ENCODE assay signal across 1 cellular context in genomic region chr5:50667079-50667652, GRCh38.
TF ChIP-seq lines count a peak whose summit lies in the region.

No MANE protein-coding gene starts in this region.

TF ChIP-seq in HEK293, 187 proteins besides CTCF, POLR2A, EP300 and RAD21 (continued from another document and continues in another):
- TF ChIP-seq KLF17 (tag by site-specific recombination; IDR thresholded peaks at IDR 0.05) = no peak
- no peak for TF ChIP-seq KLF10 (tag by site-specific recombination; IDR thresholded peaks at IDR 0.05)
- TF ChIP-seq ZNF132 (tag by site-specific recombination; IDR thresholded peaks at IDR 0.05; ENCODE audit: borderline replicate concordance) = no peak
- TF ChIP-seq SP2 (tag by site-specific recombination; IDR thresholded peaks at IDR 0.05) = 0 out of 2 replicates have a peak, but pooled peaks have one; percentile 8
- no peak for TF ChIP-seq ZNF133 (tag by site-specific recombination; IDR thresholded peaks at IDR 0.05)
- no peak for TF ChIP-seq EGR2 (tag by site-specific recombination; IDR thresholded peaks at IDR 0.05; ENCODE audit: low read depth)
- peak; percentile 73 for TF ChIP-seq ZIC2 (tag by site-specific recombination; IDR thresholded peaks at IDR 0.05)
- TF ChIP-seq ZNF623 (tag by site-specific recombination; IDR thresholded peaks at IDR 0.05) = no peak
- no peak; the same call in none of the 2 replicates for TF ChIP-seq YY1 (tag by site-specific recombination; IDR thresholded peaks at IDR 0.05)
- 0 out of 2 replicates have a peak, but pooled peaks have one; percentile 16 for TF ChIP-seq ZNF2 (tag by site-specific recombination; IDR thresholded peaks at IDR 0.05)
- TF ChIP-seq BCL11A (tag by site-specific recombination; IDR thresholded peaks at IDR 0.05; ENCODE audit: low read depth) = no peak
- no peak for TF ChIP-seq ZNF221 (tag by site-specific recombination; IDR thresholded peaks at IDR 0.05; ENCODE audit: borderline replicate concordance)
- TF ChIP-seq ZFP3 (tag by site-specific recombination; IDR thresholded peaks at IDR 0.05; ENCODE audit: low read depth) = no peak
- TF ChIP-seq GLI2 (tag by site-specific recombination; IDR thresholded peaks at IDR 0.05; ENCODE audit: borderline replicate concordance, low read depth) = no peak
- TF ChIP-seq ZNF513 (tag by site-specific recombination; IDR thresholded peaks at IDR 0.05) = no peak
- TF ChIP-seq ZNF610 (tag by site-specific recombination; IDR thresholded peaks at IDR 0.05; ENCODE audit: borderline replicate concordance) = peak; percentile 29; the same call in 1 of the 2 replicates
- TF ChIP-seq ZBTB10 (tag by site-specific recombination; IDR thresholded peaks at IDR 0.05) = peak; percentile 52; the same call in 1 of the 2 replicates
- TF ChIP-seq ZNF404 (tag by site-specific recombination; IDR thresholded peaks at IDR 0.05) = no peak
- no peak for TF ChIP-seq PRDM1 (tag by site-specific recombination; IDR thresholded peaks at IDR 0.05)
- no peak for TF ChIP-seq ZFP69B (tag by site-specific recombination; IDR thresholded peaks at IDR 0.05)
- peak; percentile 47; the same call in 1 of the 2 replicates for TF ChIP-seq YY2 (tag by site-specific recombination; IDR thresholded peaks at IDR 0.05)
- no peak for TF ChIP-seq RBAK (tag by site-specific recombination; IDR thresholded peaks at IDR 0.05)
- TF ChIP-seq ZNF366 (tag by site-specific recombination; conservative IDR thresholded peaks at IDR 0.05) = no peak
- no peak for TF ChIP-seq ZNF18 (tag by site-specific recombination; IDR thresholded peaks at IDR 0.05)
- TF ChIP-seq REST (tag by site-specific recombination; IDR thresholded peaks at IDR 0.05) = 0 out of 2 replicates have a peak, but pooled peaks have one; percentile 18
- TF ChIP-seq KLF9 (tag by site-specific recombination; IDR thresholded peaks at IDR 0.05; ENCODE audit: low read depth) = no peak
- TF ChIP-seq INSM2 (tag by site-specific recombination; IDR thresholded peaks at IDR 0.05) = no peak
- no peak for TF ChIP-seq ZNF704 (tag by site-specific recombination; IDR thresholded peaks at IDR 0.05)
- TF ChIP-seq ZBTB8A (tag by site-specific recombination; IDR thresholded peaks at IDR 0.05) = peak; percentile 73
- TF ChIP-seq HOXC10 (CRISPR knock-in tag; IDR thresholded peaks at IDR 0.05) = no peak
- no peak for TF ChIP-seq AEBP2 (tag by site-specific recombination; IDR thresholded peaks at IDR 0.05; ENCODE audit: borderline replicate concordance)
- no peak for TF ChIP-seq ZNF184 (tag by site-specific recombination; IDR thresholded peaks at IDR 0.05)
- TF ChIP-seq ZNF555 (tag by site-specific recombination; conservative IDR thresholded peaks at IDR 0.05) = no peak
- TF ChIP-seq ZNF24 (tag by site-specific recombination; IDR thresholded peaks at IDR 0.05) = no peak
- no peak for TF ChIP-seq BCL11B (tag by site-specific recombination; IDR thresholded peaks at IDR 0.05; ENCODE audit: low read depth)
- TF ChIP-seq ZNF677 (tag by site-specific recombination; IDR thresholded peaks at IDR 0.05) = no peak
- TF ChIP-seq ZNF560 (tag by site-specific recombination; IDR thresholded peaks at IDR 0.05; ENCODE audit: borderline replicate concordance) = no peak
- TF ChIP-seq ZNF837 (tag by site-specific recombination; IDR thresholded peaks at IDR 0.05) = no peak
- no peak for TF ChIP-seq ATF2 (tag by site-specific recombination; IDR thresholded peaks at IDR 0.05; ENCODE audit: low read depth)
- TF ChIP-seq ZFP37 (tag by site-specific recombination; IDR thresholded peaks at IDR 0.05) = peak; percentile 79; the same call in 1 of the 2 replicates
- TF ChIP-seq ZNF169 (tag by site-specific recombination; IDR thresholded peaks at IDR 0.05) = no peak
- no peak for TF ChIP-seq ZNF571 (tag by site-specific recombination; IDR thresholded peaks at IDR 0.05)
- peak; percentile 51; the same call in 1 of the 2 replicates for TF ChIP-seq ZNF501 (tag by site-specific recombination; IDR thresholded peaks at IDR 0.05)
- no peak for TF ChIP-seq ZFHX2 (tag by site-specific recombination; conservative IDR thresholded peaks at IDR 0.05)
- TF ChIP-seq ZBTB48 (tag by site-specific recombination; IDR thresholded peaks at IDR 0.05) = no peak
- no peak for TF ChIP-seq OSR2 (tag by site-specific recombination; IDR thresholded peaks at IDR 0.05)
- TF ChIP-seq GLIS1 (tag by site-specific recombination; IDR thresholded peaks at IDR 0.05) = no peak
- TF ChIP-seq ZNF354C (tag by site-specific recombination; IDR thresholded peaks at IDR 0.05; ENCODE audit: borderline replicate concordance, low read depth) = no peak
- no peak for TF ChIP-seq ZNF175 (tag by site-specific recombination; IDR thresholded peaks at IDR 0.05)
- TF ChIP-seq ZSCAN5A (tag by site-specific recombination; IDR thresholded peaks at IDR 0.05) = 0 out of 2 replicates have a peak, but pooled peaks have one; percentile 17
- TF ChIP-seq ZNF747 (tag by site-specific recombination; IDR thresholded peaks at IDR 0.05) = no peak
